ENCODE assay signal across 18 cellular contexts in genomic region chr11:12806113-12806512, GRCh38.
DNase-seq lines count a peak whose midpoint lies in the region; ATAC-seq, FAIRE-seq and TF ChIP-seq lines count a peak whose summit lies in the region.
"Had no signal": no experiment of that assay in that cellular context is flagged by ENCODE, and none has a peak within 500 bp of the region (broad histone marks: within the 10 kb centered on the region; RNA-seq: fewer than 3 reads in every experiment).

No MANE protein-coding gene starts in this region.

- no peak for TF ChIP-seq CTCF in keratinocyte (optimal IDR thresholded peaks at IDR 0.05 in 1 of 3, IDR thresholded peaks at IDR 0.05 in 1 of 3, conservative IDR thresholded peaks at IDR 0.05 in 1 of 3; ENCODE audit: extremely low read depth in 1 of 3, insufficient read depth in 2 of 3, low read length in 3 of 3)
- TF ChIP-seq CTCF in suprapubic skin (IDR thresholded peaks at IDR 0.05): no peak

- H4K20me1 ChIP-seq in keratinocyte (ENCODE audit: control insufficient read depth, extremely low read depth, insufficient read depth, low read length): peaks cover 20% of the 10 kb centered on the region

- WGBS in suprapubic skin: 76% methylated on average over 2 of the region's 2 CpGs

- no peak for ATAC-seq in HG02840 (IDR thresholded peaks at IDR 0.05; ENCODE audit: low FRiP score, unreplicated experiment)
- ATAC-seq: activated naive CD4-positive, alpha-beta T cell treated with anti-CD3 and anti-CD28 coated beads, Interleukin-2, amount 50 U/mL, for 72 hours had no signal

- H3K36me3 ChIP-seq in keratinocyte (ENCODE audit: control insufficient read depth in 2 of 2, extremely low read depth in 1 of 2, insufficient read depth in 2 of 2, low read length in 2 of 2) (peaks cover 0 to 17% of the 10 kb centered on the region in 2 experiments), suprapubic skin (no peaks in the 10 kb centered on the region)

- H3K9me3 ChIP-seq in keratinocyte (ENCODE audit: control insufficient read depth, low read depth, low read length) (no peaks in the 10 kb centered on the region), suprapubic skin (no peaks in the 10 kb centered on the region)

- no peak overlapping the region for H3K4me2 ChIP-seq in keratinocyte (ENCODE audit: control insufficient read depth, extremely low read depth, insufficient read depth, low read depth, low read length)

- H2AFZ ChIP-seq in keratinocyte (ENCODE audit: control insufficient read depth, low read length): no peak overlapping the region

- H3K27ac ChIP-seq in keratinocyte (ENCODE audit: control insufficient read depth, insufficient read depth, low read length) (peak overlapping the region; percentile 59), suprapubic skin (peak overlapping the region; percentile 66)
- H3K27ac ChIP-seq: 22Rv1, C4-2B had no signal

- H3K27me3 ChIP-seq in keratinocyte (ENCODE audit: control insufficient read depth, extremely low read depth, insufficient read depth, low read length) (no peaks in the 10 kb centered on the region), suprapubic skin (no peaks in the 10 kb centered on the region)

- H3K4me1 ChIP-seq in keratinocyte (ENCODE audit: control insufficient read depth, extremely low read depth, insufficient read depth, low read length): peaks cover 74% of the 10 kb centered on the region
- peaks cover 55% of the 10 kb centered on the region for H3K4me1 ChIP-seq in suprapubic skin

- TF ChIP-seq POLR2A in suprapubic skin (IDR thresholded peaks at IDR 0.05): no peak

- peaks cover 26% of the 10 kb centered on the region for H3K9me1 ChIP-seq in keratinocyte (ENCODE audit: control insufficient read depth, extremely low read depth, insufficient read depth, low read length)

- peaks cover 81% of the 10 kb centered on the region for H3K79me2 ChIP-seq in keratinocyte (ENCODE audit: control insufficient read depth, insufficient read depth, low read length)

- H3K4me3 ChIP-seq in keratinocyte (ENCODE audit: control insufficient read depth in 2 of 3, extremely low read depth in 1 of 3, insufficient read depth in 2 of 3, low read depth in 1 of 3, low read length in 3 of 3) (no peak overlapping the region), suprapubic skin (no peak overlapping the region)
- H3K4me3 ChIP-seq: skin epidermis had no signal

- FAIRE-seq in keratinocyte (lab: Jason Lieb, UNC): no peak

- H3K9ac ChIP-seq in keratinocyte (ENCODE audit: control insufficient read depth, extremely low read depth, insufficient read depth, low read length): no peak overlapping the region

- no peak for TF ChIP-seq EP300 in suprapubic skin (IDR thresholded peaks at IDR 0.05)

- peak; percentile 52 for DNase-seq in DMS53 (lab: John Stamatoyannopoulos, UW)
- DNase-seq in DMS53 treated with DMSO at 0.1 percent for 48 hours (lab: John Stamatoyannopoulos, UW; ENCODE audit: unreplicated experiment): no peak
- peak; percentile 13 for DNase-seq in RPMI8226
- no peak for DNase-seq in keratinocyte (ENCODE audit: low read depth, low spot score)
- DNase-seq in suprapubic skin (ENCODE audit: low spot score in 2 of 2): no peak
- DNase-seq in NCI-H128 (lab: John Stamatoyannopoulos, UW; ENCODE audit: unreplicated experiment): no peak
- no peak for DNase-seq in T-helper 2 cell
- DNase-seq: caudate nucleus; EL; Karpas-422; NCI-H1694 treated with DMSO at 0.1 percent for 48 hours; SHP77; stimulated activated naive CD4-positive, alpha-beta T cell treated with Interleukin-2 at 50 U/mL for 16 hours had no signal

- dilution Hi-C loops in keratinocyte (cut with MboI; ENCODE audit: extremely low pct_ligation_motif_present, low sequenced_read_pairs): no loop called here

Comparison
In these comparisons a context has a peak if more than half of its experiments do, and no peak if none do; other contexts are left out.
1. DNase-seq: peak in DMS53 (single experiment) and RPMI8226 (single experiment); none in DMS53 treated with DMSO at 0.1 percent for 48 hours (single experiment), keratinocyte (single experiment), suprapubic skin (0 of 2), NCI-H128 (single experiment) and T-helper 2 cell (0 of 5).